15 cellular contexts compared by ENCODE assay signal in the genomic region with DNA sequence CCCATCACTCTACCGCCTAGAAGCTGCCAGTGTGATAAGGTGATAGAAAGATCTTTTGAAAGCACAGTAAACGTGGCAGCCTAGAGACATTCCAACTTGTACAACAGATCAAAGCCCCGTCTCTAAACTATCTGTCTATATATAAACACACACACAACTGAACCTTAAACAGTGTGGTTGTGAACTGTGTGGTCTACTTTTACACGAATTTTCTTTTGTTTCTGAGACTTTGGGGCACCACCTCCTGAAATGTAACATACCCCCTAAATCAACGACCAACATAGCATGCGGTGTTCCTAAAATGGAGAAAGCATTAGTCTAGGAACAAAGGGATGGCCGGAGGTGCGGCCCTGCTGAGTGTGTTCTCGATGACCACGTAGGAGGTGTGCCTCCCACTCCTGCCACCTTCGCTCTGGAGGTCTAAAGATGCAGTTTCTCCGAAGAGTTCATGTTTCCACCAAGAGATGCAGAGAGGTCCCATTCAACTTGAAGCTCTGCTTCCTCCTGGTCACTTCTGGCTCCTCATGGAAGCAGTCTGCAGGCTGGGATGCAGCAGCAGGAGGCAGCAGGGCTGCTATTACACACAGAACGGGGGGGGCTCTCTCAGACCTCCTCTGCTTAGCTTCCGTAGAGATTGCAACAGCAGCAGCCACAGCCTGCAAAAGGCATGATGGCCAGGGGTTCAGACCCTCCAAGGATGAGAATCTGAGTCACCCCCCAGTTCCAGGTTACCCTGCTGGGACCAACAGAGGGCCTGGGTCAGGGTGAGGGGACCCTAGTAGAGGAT. TPM values are rescaled to one million over a fixed set of nuclear protein-coding genes. Genes with fewer than 3 reads are reported as not detected.
DNase-seq lines count a peak whose midpoint lies in the region; ATAC-seq, FAIRE-seq and TF ChIP-seq lines count a peak whose summit lies in the region.
"Had no signal": no experiment of that assay in that cellular context is flagged by ENCODE, and none has a peak within 500 bp of the region (broad histone marks: within the 10 kb centered on the region; RNA-seq: fewer than 3 reads in every experiment).

No MANE protein-coding gene starts in this region.

- no peaks in the 10 kb centered on the region for H3K9me3 ChIP-seq in GM23248 (ENCODE audit: low read depth)
- H3K9me3 ChIP-seq: HAP-1, MG63 had no signal

- H2AFZ ChIP-seq in GM23248 = no peak overlapping the region

- H3K79me2 ChIP-seq in GM23248 (ENCODE audit: insufficient read depth) = no peaks in the 10 kb centered on the region

- 73 to 76% methylated on average over 14 of the region's 14 CpGs for WGBS in GM23248 (ENCODE audit: low coverage in 1 of 2, low lambda C conversion rate in 2 of 2, missing lambda C conversion rate in 2 of 2), 2 experiments

- FAIRE-seq in HTR-8/SVneo (lab: Jason Lieb, UNC) = peak; percentile 63

- H3K27ac ChIP-seq in GM23248 = no peak overlapping the region
- H3K27ac ChIP-seq in brain microvascular endothelial cell = no peak overlapping the region

- no peak overlapping the region for H3K9ac ChIP-seq in GM23248

- H3K4me1 ChIP-seq in GM23248 (ENCODE audit: insufficient read depth) = no peaks in the 10 kb centered on the region
- H3K4me1 ChIP-seq: HAP-1 had no signal

- no peak overlapping the region for H3K4me2 ChIP-seq in GM23248 (ENCODE audit: unreplicated experiment)

- no peaks in the 10 kb centered on the region for H3K9me2 ChIP-seq in GM23248 (ENCODE audit: insufficient read depth)

- H3K4me3 ChIP-seq in GM23248 = no peak overlapping the region
- no peak overlapping the region for H3K4me3 ChIP-seq in brain microvascular endothelial cell (ENCODE audit: low read depth, low read length)
- H3K4me3 ChIP-seq: HAP-1, MG63 had no signal

- in situ Hi-C loops in GM23248 (cut with MboI) = no loop called here
- in situ Hi-C loops in brain microvascular endothelial cell (cut with HindIII; ENCODE audit: low pct_ligation_motif_present, low sequenced_read_pairs) = no loop called here

- H3K36me3 ChIP-seq in GM23248 (ENCODE audit: low read depth) = no peaks in the 10 kb centered on the region
- no peaks in the 10 kb centered on the region for H3K36me3 ChIP-seq in brain microvascular endothelial cell (replicated peaks)
- H3K36me3 ChIP-seq: HAP-1, MG63 had no signal

- no peak for ATAC-seq in GM21529 (IDR thresholded peaks at IDR 0.05; ENCODE audit: unreplicated experiment)
- ATAC-seq in GM21723 (IDR thresholded peaks at IDR 0.05; ENCODE audit: unreplicated experiment) = no peak

- no peaks in the 10 kb centered on the region for H4K20me1 ChIP-seq in GM23248 (ENCODE audit: insufficient read depth)

- no peaks in the 10 kb centered on the region for H3F3A ChIP-seq in GM23248 (ENCODE audit: insufficient read depth)

- peak; percentile 10 for TF ChIP-seq CTCF in brain microvascular endothelial cell (IDR thresholded peaks at IDR 0.05; ENCODE audit: low read depth, low read length, missing control alignments)

- H3K27me3 ChIP-seq in GM23248 (replicated peaks; ENCODE audit: insufficient read depth) (0 out of 2 replicates have a peak, but pooled peaks cover 3% of the 10 kb centered on the region), brain microvascular endothelial cell (replicated peaks) (no peaks in the 10 kb centered on the region)
- H3K27me3 ChIP-seq: MG63 had no signal

- DNase-seq in GM23248 (peak; percentile 16), HTR-8/SVneo (ENCODE audit: insufficient read length, low spot score) (no peak), brain microvascular endothelial cell (no peak), posterior vena cava (ENCODE audit: low spot score) (peak; percentile 40), activated T-cell treated with anti-CD3 and anti-CD28 coated beads for 4 hours (no peak)
- DNase-seq: ACHN; CD4-positive, alpha-beta T cell; DND-41; MG63; NCI-H1417; NCI-H2029; NCI-H510A had no signal

- intact Hi-C loops in posterior vena cava (cut with DNase I) = loop anchor here in 1 of 2 donors (10.0 kb wide), 1 partner anchor 48 kb away; no protein-coding TSS in a partner anchor

RNA-seq across cellular contexts. Expression of a gene that starts 22.6 kb away (rescaled TPM):
- 48.3 and 51.3 TPM in 2 replicates for total RNA-seq in GM23248 (2014; rRNA removed; shearing (Covaris generic))
- 72.4 and 74.0 TPM in 2 replicates for polyA plus RNA-seq in GM23248 (2016; fragmentation: Nextera tagmentation; extraction: Ambion mirVana)
- 10 to 100 TPM; 64.3 to 68.1 TPM for total RNA-seq in posterior vena cava

RNA-seq across cellular contexts. Expression of a gene that starts 28.9 kb away (rescaled TPM):
- total RNA-seq in GM23248 (2014; rRNA removed; shearing (Covaris generic)) = 68.0 and 83.9 TPM in 2 replicates
- polyA plus RNA-seq in GM23248 (2016; fragmentation: Nextera tagmentation; extraction: Ambion mirVana) = 18.1 and 20.5 TPM in 2 replicates
- total RNA-seq in posterior vena cava = 10 to 100 TPM; 48.5 to 49.4 TPM

RNA-seq across cellular contexts. Expression of a gene that starts 59.3 kb away (rescaled TPM):
- total RNA-seq in GM23248 (2014; rRNA removed; shearing (Covaris generic)) = 144 and 145 TPM in 2 replicates
- polyA plus RNA-seq in GM23248 (2016; fragmentation: Nextera tagmentation; extraction: Ambion mirVana) = 370 and 399 TPM in 2 replicates
- 10 to 100 TPM; 55.0 to 66.0 TPM for total RNA-seq in posterior vena cava

Comparison
In these comparisons a context has a peak if more than half of its experiments do, and no peak if none do; other contexts are left out.
1. DNase-seq: peak in GM23248 (single experiment) and posterior vena cava (single experiment); none in HTR-8/SVneo (single experiment), brain microvascular endothelial cell (single experiment) and activated T-cell treated with anti-CD3 and anti-CD28 coated beads for 4 hours (single experiment).